ENCODE assay signal across 17 cellular contexts in the genomic region with DNA sequence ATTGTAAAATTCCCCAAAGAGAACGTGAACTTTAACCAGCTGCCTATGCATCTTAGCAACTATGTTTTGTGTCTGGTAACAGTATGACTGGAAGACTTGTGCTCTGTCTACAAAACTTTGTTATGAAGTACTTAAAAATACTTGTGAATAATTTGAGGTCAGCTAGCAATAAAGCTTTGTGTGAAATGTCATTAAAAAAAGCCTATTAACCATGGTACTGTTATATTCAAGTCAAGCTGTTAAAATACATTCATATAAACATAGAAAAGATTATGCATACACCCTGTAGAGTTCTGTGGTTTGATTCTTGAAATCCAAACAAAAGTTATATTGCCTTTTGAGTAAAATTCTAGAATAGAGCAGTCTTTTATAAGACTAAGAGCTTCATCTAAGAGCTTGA.
DNase-seq lines count a peak whose midpoint lies in the region; ATAC-seq and TF ChIP-seq lines count a peak whose summit lies in the region.
"Had no signal": no experiment of that assay in that cellular context is flagged by ENCODE, and none has a peak within 500 bp of the region (broad histone marks: within the 10 kb centered on the region; RNA-seq: fewer than 3 reads in every experiment).

No MANE protein-coding gene starts in this region.

- peaks cover 11% of the 10 kb centered on the region for H3K4me1 Mint-ChIP-seq in progenitor cell of endocrine pancreas (ENCODE audit: low read depth)
- H3K4me1 Mint-ChIP-seq: B cell had no signal

- DNase-seq in cardiac muscle cell (ENCODE audit: low read depth in 1 of 2, low spot score in 1 of 2) = no peak
- DNase-seq in left cardiac atrium = no peak
- DNase-seq in fibroblast of villous mesenchyme (ENCODE audit: low read depth) = peak; percentile 54
- DNase-seq in progenitor cell of endocrine pancreas (ENCODE audit: low spot score, unreplicated experiment) = no peak
- DNase-seq in mucosa of descending colon = no peak
- no peak for DNase-seq in NCI-H526 treated with DMSO at 0.1 percent for 48 hours (lab: John Stamatoyannopoulos, UW)
- DNase-seq: 8988T; Calu3; CD8-positive, alpha-beta T cell; DMS79 treated with DMSO at 0.1 percent for 48 hours; GF-D8; GOT3; H7 had no signal

- ATAC-seq in left cardiac atrium (no peak), mucosa of descending colon (no peak), HG03460 (IDR thresholded peaks at IDR 0.05; ENCODE audit: unreplicated experiment) (no peak)
- ATAC-seq: CD8-positive, alpha-beta T cell; HCT116 had no signal

- H3K36me3 Mint-ChIP-seq in progenitor cell of endocrine pancreas (ENCODE audit: insufficient read depth) = peaks cover 18% of the 10 kb centered on the region
- H3K36me3 Mint-ChIP-seq: CD8-positive, alpha-beta T cell had no signal

- H3K4me3 Mint-ChIP-seq in progenitor cell of endocrine pancreas (ENCODE audit: low read depth) = no peak overlapping the region
- H3K4me3 Mint-ChIP-seq: B cell; CD8-positive, alpha-beta T cell had no signal

- H3K27me3 ChIP-seq in cardiac muscle cell = no peaks in the 10 kb centered on the region
- H3K27me3 ChIP-seq: BLaER1 treated with 17β-estradiol and CSF1 and Interleukin-3, amounts not matched to agents 10 nM and 100 nM had no signal

- H3K4me1 ChIP-seq in cardiac muscle cell (ENCODE audit: low read depth) = no peaks in the 10 kb centered on the region
- no peaks in the 10 kb centered on the region for H3K4me1 ChIP-seq in mucosa of descending colon (ENCODE audit: low read depth)

- intact Hi-C loops in left cardiac atrium (cut with DNase I) = no loop called here
- intact Hi-C loops in mucosa of descending colon (cut with DNase I, micrococcal nuclease) = no loop called here

- peaks cover 37% of the 10 kb centered on the region for H3K36me3 ChIP-seq in cardiac muscle cell
- H3K36me3 ChIP-seq in mucosa of descending colon (ENCODE audit: low read depth) = no peaks in the 10 kb centered on the region
- H3K36me3 ChIP-seq: BLaER1 treated with 17β-estradiol and CSF1 and Interleukin-3, amounts not matched to agents 10 nM and 100 nM had no signal

- peak overlapping the region; percentile 6 for H3K27ac Mint-ChIP-seq in progenitor cell of endocrine pancreas
- H3K27ac Mint-ChIP-seq: B cell; CD8-positive, alpha-beta T cell had no signal

- H3K9me3 ChIP-seq in cardiac muscle cell (ENCODE audit: low read depth) = no peaks in the 10 kb centered on the region
- no peaks in the 10 kb centered on the region for H3K9me3 ChIP-seq in mucosa of descending colon
- H3K9me3 ChIP-seq: BLaER1 treated with 17β-estradiol and CSF1 and Interleukin-3, amounts not matched to agents 10 nM and 100 nM had no signal

- no peaks in the 10 kb centered on the region for H3K27me3 Mint-ChIP-seq in progenitor cell of endocrine pancreas
- H3K27me3 Mint-ChIP-seq: B cell had no signal

- TF ChIP-seq CTCF in cardiac muscle cell (IDR thresholded peaks at IDR 0.05; ENCODE audit: low read depth, low read length) (no peak), fibroblast of villous mesenchyme (IDR thresholded peaks at IDR 0.05; ENCODE audit: insufficient read depth, low read depth, low read length) (no peak), progenitor cell of endocrine pancreas (IDR thresholded peaks at IDR 0.05; ENCODE audit: unreplicated experiment) (no peak), mucosa of descending colon (IDR thresholded peaks at IDR 0.05) (no peak)

- no peaks in the 10 kb centered on the region for H3K9me3 Mint-ChIP-seq in progenitor cell of endocrine pancreas (ENCODE audit: low read depth)
- H3K9me3 Mint-ChIP-seq: CD8-positive, alpha-beta T cell had no signal

- H3K27ac ChIP-seq in cardiac muscle cell = peak overlapping the region; percentile 45
- H3K27ac ChIP-seq: BLaER1 treated with 17β-estradiol and CSF1 and Interleukin-3, amounts not matched to agents 10 nM and 100 nM had no signal

- no peak overlapping the region for H3K4me3 ChIP-seq in cardiac muscle cell
- H3K4me3 ChIP-seq in fibroblast of villous mesenchyme (ENCODE audit: low read depth, low read length) = no peak overlapping the region
- no peak overlapping the region for H3K4me3 ChIP-seq in mucosa of descending colon
- H3K4me3 ChIP-seq: BLaER1 treated with 17β-estradiol and CSF1 and Interleukin-3, amounts not matched to agents 10 nM and 100 nM had no signal
